8 cellular contexts compared by ENCODE assay signal in genomic region chr14:24188251-24189058, GRCh38. TPM values are rescaled to one million over a fixed set of nuclear protein-coding genes. Genes with fewer than 3 reads are reported as not detected.
DNase-seq lines count a peak whose midpoint lies in the region; ATAC-seq and TF ChIP-seq lines count a peak whose summit lies in the region.

Gene IPO4, minus strand, starts transcription at chr14:24188816. Its CDS starts 29 bp downstream, at chr14:24188787.

- H4K8ac ChIP-seq in IMR-90 (ENCODE audit: low read depth in 2 of 2, low read length in 2 of 2) = peak within 1 kb of the TSS; percentile 6 to 89; a peak in 2 of 4 replicates

- H3K14ac ChIP-seq in IMR-90 (replicated peaks; ENCODE audit: low read depth, low read length) = peak within 1 kb of the TSS; percentile 51

- H3K4me3 ChIP-seq in IMR-90 (ENCODE audit: insufficient read depth, low read depth, low read length) (peak within 1 kb of the TSS; percentile 53), OCI-LY7 (ENCODE audit: low read depth, low read length, poor library complexity, severe bottlenecking) (peak within 1 kb of the TSS; percentile 85)

- no peaks in the 10 kb centered on the region for H3K9me2 ChIP-seq in OCI-LY7 (ENCODE audit: insufficient read depth, low read length)

- H4K20me1 ChIP-seq in IMR-90 (ENCODE audit: insufficient read depth, low read length) (no peaks in the 10 kb centered on the region), OCI-LY7 (ENCODE audit: insufficient read depth, low read length) (no peaks in the 10 kb centered on the region)

- DNase-seq in DMS 273 treated with DMSO at 0.1 percent for 48 hours (lab: John Stamatoyannopoulos, UW) (peak; percentile 93), IMR-90 (peak; percentile 98), OCI-LY7 (ENCODE audit: low spot score) (peak; percentile 97), activated T-cell treated with anti-CD3 and anti-CD28 coated beads for 1 hour (ENCODE audit: low read depth) (peak; percentile 90), epidermal melanocyte (ENCODE audit: insufficient read length, low spot score) (peak; percentile 100), middle frontal gyrus (ENCODE audit: extremely low spot score, low spot score) (peak; percentile 91)
- peak; percentile 87 to 91 for DNase-seq in stimulated activated CD8-positive, alpha-beta memory T cell treated with anti-CD3 and anti-CD28 coated beads, Interleukin-2, amount 100 ng/mL, for 1 hour (ENCODE audit: low read depth in 2 of 2)

- H3K27ac ChIP-seq in IMR-90 (ENCODE audit: insufficient read depth, low read length) (peak within 1 kb of the TSS; percentile 48; the same call in 1 of the 2 replicates), OCI-LY7 (ENCODE audit: low read depth, low read length, poor library complexity, severe bottlenecking) (peak within 1 kb of the TSS; percentile 26)

- peaks cover 21 to 67% of the 10 kb centered on the region in 2 experiments for H3K79me1 ChIP-seq in IMR-90 (ENCODE audit: low read depth in 1 of 2, low read length in 2 of 2)

- POLR2A ChIA-PET in IMR-90 (lab: Charles Lee; ENCODE audit: unreplicated experiment) (interaction anchor here (0.6 kb wide), 2 partner anchors 8 to 109 kb away, joined by 3 read pairs; no protein-coding TSS in a partner anchor), OCI-LY7 (lab: Charles Lee) (interaction anchor here (0.6 to 0.8 kb wide), 2 partner anchors 27 to 41 kb away, joined by 3 read pairs; partner anchors contain the start of genes IRF9 and RNF31)

- H3K9me3 ChIP-seq in IMR-90 (ENCODE audit: control insufficient read depth, insufficient read depth, low read length) (no peaks in the 10 kb centered on the region), OCI-LY7 (ENCODE audit: low read length) (no peaks in the 10 kb centered on the region)

- H2BK15ac ChIP-seq in IMR-90 (ENCODE audit: low read depth, low read length) = no peak within 1 kb of the TSS

- TF ChIP-seq CTCF in IMR-90 (conservative IDR thresholded peaks at IDR 0.05; ENCODE audit: low read depth, low read length) = no peak
- TF ChIP-seq CTCF in OCI-LY7 (conservative IDR thresholded peaks at IDR 0.05; ENCODE audit: low read length) = no peak

- H3K4me1 ChIP-seq in IMR-90 (ENCODE audit: control insufficient read depth, insufficient read depth, low read length) (peaks cover 4% of the 10 kb centered on the region), OCI-LY7 (ENCODE audit: insufficient read depth, low read length, poor library complexity, severe bottlenecking) (peaks cover 16% of the 10 kb centered on the region)

- TF ChIP-seq RAD21 in IMR-90 (IDR thresholded peaks at IDR 0.05; ENCODE audit: low read length) = peak; percentile 26; the same call in 1 of the 2 replicates

- H3K4ac ChIP-seq in IMR-90 (ENCODE audit: low read depth, low read length) = peak within 1 kb of the TSS; percentile 62

- 0 out of 2 replicates have a peak within 1 kb of the TSS, but pooled peaks have one; percentile 15 for H4K5ac ChIP-seq in IMR-90 (ENCODE audit: low read depth, low read length)

- H3K27me3 ChIP-seq in IMR-90 (ENCODE audit: control insufficient read depth, insufficient read depth, low read length) = no peaks in the 10 kb centered on the region

- CTCF ChIA-PET in IMR-90 (lab: Yijun Ruan, JAX) = interaction anchor here (0.6 to 1.3 kb wide), 2 partner anchors 12 to 109 kb away, joined by 3 to 4 read pairs; no protein-coding TSS in a partner anchor
- CTCF ChIA-PET in OCI-LY7 (lab: Charles Lee; ENCODE audit: unreplicated experiment) = no interaction called here

- H2BK120ac ChIP-seq in IMR-90 (ENCODE audit: low read depth, low read length) = no peak within 1 kb of the TSS

- peak within 1 kb of the TSS; percentile 78 for H3K4me2 ChIP-seq in IMR-90 (ENCODE audit: low read depth, low read length)
- peak within 1 kb of the TSS; percentile 93 for H3K4me2 ChIP-seq in OCI-LY7 (ENCODE audit: low read length)

- no TSS peak for BruUV-seq in IMR-90 (replicated peaks; lab: Mats Ljungman, UMichigan)
- BruUV-seq in OCI-LY7 (replicated peaks; lab: Mats Ljungman, UMichigan) = no TSS peak

- 0% methylated on average over 24 of the region's 65 CpGs; no CpG with 5 or more reads in 1 of the 2 experiments for WGBS in IMR-90 (ENCODE audit: extremely low coverage in 2 of 2, insufficient read length in 1 of 2), 2 experiments

- in situ Hi-C loops in IMR-90 (cut with MboI; ENCODE audit: low sequenced_read_pairs) = no loop called here

- peak within 1 kb of the TSS; percentile 53 for H4K91ac ChIP-seq in IMR-90 (ENCODE audit: insufficient read depth, low read depth, low read length)

- ATAC-seq in GM21528 (IDR thresholded peaks at IDR 0.05; ENCODE audit: low FRiP score, unreplicated experiment) (peak; percentile 80), IMR-90 (ENCODE audit: low read depth) (peak; percentile 96)

- peaks cover 52% of the 10 kb centered on the region for H3K36me3 ChIP-seq in IMR-90 (ENCODE audit: control insufficient read depth, insufficient read depth, low read length)
- H3K36me3 ChIP-seq in OCI-LY7 (ENCODE audit: insufficient read depth, low read length) = peaks cover 58% of the 10 kb centered on the region

- H3K9ac ChIP-seq in IMR-90 (ENCODE audit: low read depth, low read length) = peak within 1 kb of the TSS; percentile 61

- H2AFZ ChIP-seq in IMR-90 (replicated peaks; ENCODE audit: low read length, poor library complexity) (peak within 1 kb of the TSS; percentile 96), OCI-LY7 (ENCODE audit: low read length) (peak within 1 kb of the TSS; percentile 19; the same call in 1 of the 2 replicates)

- dilution Hi-C loops in IMR-90 (cut with HindIII; ENCODE audit: low sequenced_read_pairs, unreplicated experiment) = no loop called here

- peak within 1 kb of the TSS; percentile 99 for H2AK9ac ChIP-seq in IMR-90 (replicated peaks; ENCODE audit: low read depth, low read length, poor library complexity)

- peaks cover 11% of the 10 kb centered on the region; the same call in 1 of the 2 replicates for H3K79me2 ChIP-seq in OCI-LY7 (ENCODE audit: insufficient read depth, low read depth, low read length)

- 0 out of 2 replicates have a peak within 1 kb of the TSS, but pooled peaks have one; percentile 11 for H3K56ac ChIP-seq in IMR-90 (ENCODE audit: extremely low read depth, insufficient read depth, low read length)

- H3K18ac ChIP-seq in IMR-90 (ENCODE audit: low read depth, low read length) = no peak within 1 kb of the TSS

- H3K9me1 ChIP-seq in IMR-90 (ENCODE audit: insufficient read depth, low read length) = peaks cover 18% of the 10 kb centered on the region

- H3K23ac ChIP-seq in IMR-90 (ENCODE audit: low read depth, low read length) = peak within 1 kb of the TSS; percentile 74; the same call in 1 of the 2 replicates

- H2AK5ac ChIP-seq in IMR-90 (ENCODE audit: low read depth, low read length) = peak within 1 kb of the TSS; percentile 73

- TF ChIP-seq POLR2A in IMR-90 (IDR thresholded peaks at IDR 0.05; ENCODE audit: low read depth, low read length) = peak; percentile 90

- intact Hi-C loops in IMR-90 (cut with micrococcal nuclease) = no loop called here
- intact Hi-C loops in OCI-LY7 (cut with micrococcal nuclease; ENCODE audit: unreplicated experiment) = loop anchor here (2.0 kb wide), 3 partner anchors 28 to 54 kb away; partner anchors contain the start of genes EMC9, IRF9 and TINF2

- H2BK5ac ChIP-seq in IMR-90 (ENCODE audit: low read depth, low read length, poor library complexity, severe bottlenecking) = peak within 1 kb of the TSS; percentile 38

- no peak within 1 kb of the TSS for H2BK20ac ChIP-seq in IMR-90 (ENCODE audit: low read depth, low read length)

TF ChIP-seq in IMR-90, 13 proteins besides CTCF, POLR2A, EP300 and RAD21:
- TF ChIP-seq BHLHE40 (IDR thresholded peaks at IDR 0.05; ENCODE audit: low read depth, low read length) = peak; percentile 95
- TF ChIP-seq MAZ (IDR thresholded peaks at IDR 0.05; ENCODE audit: borderline replicate concordance, low read depth, low read length) = peak; percentile 89
- peak; percentile 92 for TF ChIP-seq USF2 (IDR thresholded peaks at IDR 0.05; ENCODE audit: low read depth, low read length)
- 0 out of 2 replicates have a peak, but pooled peaks have one; percentile 23 for TF ChIP-seq NFE2L2 (IDR thresholded peaks at IDR 0.05; ENCODE audit: low read depth, low read length)
- TF ChIP-seq MXI1 (IDR thresholded peaks at IDR 0.05; ENCODE audit: borderline replicate concordance, low read depth, low read length) = peak; percentile 100
- peak; percentile 80; the same call in 1 of the 2 replicates for TF ChIP-seq ELK1 (IDR thresholded peaks at IDR 0.05; ENCODE audit: borderline replicate concordance, low read depth, low read length)
- TF ChIP-seq MAFK (IDR thresholded peaks at IDR 0.05; ENCODE audit: low read depth, low read length) = no peak
- no peak for TF ChIP-seq FOS (IDR thresholded peaks at IDR 0.05; ENCODE audit: low read depth, low read length)
- no peak for TF ChIP-seq RCOR1 (IDR thresholded peaks at IDR 0.05; ENCODE audit: insufficient replicate concordance, low read length)
- TF ChIP-seq CEBPB (IDR thresholded peaks at IDR 0.05; ENCODE audit: low read depth, low read length) = peak; percentile 26; the same call in 1 of the 2 replicates
- TF ChIP-seq SMC3 (IDR thresholded peaks at IDR 0.05; ENCODE audit: low read depth, low read length) = peak; percentile 20; the same call in 1 of the 2 replicates
- no peak for TF ChIP-seq CHD1 (IDR thresholded peaks at IDR 0.05; ENCODE audit: low read depth, low read length)
- TF ChIP-seq RFX5 (IDR thresholded peaks at IDR 0.05; ENCODE audit: low read depth, low read length) = no peak

RNA-seq across cellular contexts. Expression of gene IPO4, which starts in this region (rescaled TPM):
- total RNA-seq in IMR-90 (2012; rRNA removed) = 36.7 and 37.6 TPM in 2 replicates
- polyA plus RNA-seq in IMR-90 (2012; rRNA removed) = 39.4 and 39.9 TPM in 2 replicates
- 30.6 and 33.6 TPM in 2 replicates for polyA plus RNA-seq in IMR-90 (2012; cell fraction: cytosol; rRNA removed)
- polyA plus RNA-seq in IMR-90 (2012; cell fraction: nucleus; rRNA removed; ENCODE audit: low replicate concordance) = 54.9 and 139 TPM in 2 replicates
- total RNA-seq in OCI-LY7 (2014; rRNA removed; shearing (Covaris generic)) = 48.4 and 59.2 TPM in 2 replicates
- 49.3 and 53.1 TPM in 2 replicates for total RNA-seq in OCI-LY7 (2022)

Comparison
In these comparisons a context has a peak if more than half of its experiments do, and no peak if none do; other contexts are left out.
1. Peak in every context shown above with its lines: DNase-seq, ATAC-seq, H3K4me3 ChIP-seq and H3K27ac ChIP-seq.